ENCODE assay signal across 7 cellular contexts in genomic region chr10:33005322-33006282, GRCh38. TPM values are rescaled to one million over a fixed set of nuclear protein-coding genes. Genes with fewer than 3 reads are reported as not detected.
DNase-seq lines count a peak whose midpoint lies in the region; ATAC-seq and TF ChIP-seq lines count a peak whose summit lies in the region.

No MANE protein-coding gene starts in this region.

- ATAC-seq in GM18502 (IDR thresholded peaks at IDR 0.05; ENCODE audit: poor library complexity, unreplicated experiment) (peak; percentile 80), HG03095 (IDR thresholded peaks at IDR 0.05; ENCODE audit: unreplicated experiment) (peak; percentile 73), gastroesophageal sphincter (peak; percentile 98)

- no peaks in the 10 kb centered on the region for H4K20me1 ChIP-seq in OCI-LY1 (ENCODE audit: insufficient read depth, low read length)

- H3K4me2 ChIP-seq in OCI-LY1 (ENCODE audit: low read length), result peak overlapping the region; percentile 80

- no peaks in the 10 kb centered on the region for H3K36me3 ChIP-seq in OCI-LY1 (ENCODE audit: insufficient read depth, low read length)
- no peaks in the 10 kb centered on the region for H3K36me3 ChIP-seq in gastroesophageal sphincter
- no peaks in the 10 kb centered on the region for H3K36me3 ChIP-seq in neuron (ENCODE audit: insufficient read depth, low read length)
- H3K36me3 ChIP-seq in vagina, result no peaks in the 10 kb centered on the region

- no peaks in the 10 kb centered on the region for H3K9me2 ChIP-seq in OCI-LY1 (ENCODE audit: low read depth, low read length)

- H3K27ac ChIP-seq in OCI-LY1 (ENCODE audit: low read depth, low read length, poor library complexity, severe bottlenecking) (peak overlapping the region; percentile 31), gastroesophageal sphincter (peak overlapping the region; percentile 86 to 94 (median 90)), vagina (peak overlapping the region; percentile 80)

- H3K4me3 ChIP-seq in OCI-LY1 (ENCODE audit: low read depth, low read length, poor library complexity, severe bottlenecking) (peak overlapping the region; percentile 61), gastroesophageal sphincter (peak overlapping the region; percentile 45 to 51), neuron (ENCODE audit: low read length) (peak overlapping the region; percentile 60), vagina (peak overlapping the region; percentile 46 to 50)

- WGBS in gastroesophageal sphincter (ENCODE audit: low coverage in 1 of 2), 2 donors, result 11 to 17% methylated on average over 8 to 31 of the region's 34 CpGs

- H3K79me2 ChIP-seq in OCI-LY1 (ENCODE audit: insufficient read depth, low read length), result no peaks in the 10 kb centered on the region

- TF ChIP-seq CTCF in OCI-LY1 (IDR thresholded peaks at IDR 0.05; ENCODE audit: low read length), result no peak
- TF ChIP-seq CTCF in gastroesophageal sphincter (IDR thresholded peaks at IDR 0.05), result peak in 1 of 4 experiments; percentile 8
- TF ChIP-seq CTCF in vagina (IDR thresholded peaks at IDR 0.05), result no peak

- DNase-seq in activated effector memory CD4-positive, alpha-beta T cell treated with anti-CD3 and anti-CD28 coated beads, Interleukin-2, amount 50 U/mL, for 16 hours, result peak; percentile 82
- DNase-seq in vagina (ENCODE audit: extremely low spot score in 2 of 2), result no peak

- H3K4me1 ChIP-seq in OCI-LY1 (ENCODE audit: insufficient read depth, low read length, severe bottlenecking) (peaks cover 46% of the 10 kb centered on the region), gastroesophageal sphincter (peaks cover 0 to 24% (median 4%) of the 10 kb centered on the region in 3 donors), neuron (ENCODE audit: insufficient read depth, low read length) (peaks cover 6% of the 10 kb centered on the region), vagina (peaks cover 32% of the 10 kb centered on the region)

- peak; percentile 77 for TF ChIP-seq EP300 in gastroesophageal sphincter (IDR thresholded peaks at IDR 0.05)

- H3K9ac ChIP-seq in OCI-LY1 (ENCODE audit: low read length), result peak overlapping the region; percentile 59; the same call in 1 of the 2 replicates

- no peaks in the 10 kb centered on the region for H3F3A ChIP-seq in OCI-LY1 (ENCODE audit: insufficient read depth, low read length)

- TF ChIP-seq POLR2A in gastroesophageal sphincter (IDR thresholded peaks at IDR 0.05) (peak; percentile 44 to 51), vagina (IDR thresholded peaks at IDR 0.05) (no peak)

- intact Hi-C loops in vagina (cut with DNase I), result loop anchor here (2.0 kb wide), 1 partner anchor 47 kb away; the partner anchor contains the start of gene ITGB1

- no peaks in the 10 kb centered on the region for H3K9me3 ChIP-seq in OCI-LY1 (ENCODE audit: low read length)
- no peaks in the 10 kb centered on the region for H3K9me3 ChIP-seq in gastroesophageal sphincter
- H3K9me3 ChIP-seq in neuron (ENCODE audit: low read length), result no peaks in the 10 kb centered on the region
- H3K9me3 ChIP-seq in vagina, result no peaks in the 10 kb centered on the region

- H2AFZ ChIP-seq in OCI-LY1 (ENCODE audit: low read length) (no peak overlapping the region), neuron (ENCODE audit: low read depth, low read length) (peak overlapping the region; percentile 93)

- H3K27me3 ChIP-seq in OCI-LY1 (ENCODE audit: insufficient read depth, low read length) (no peaks in the 10 kb centered on the region), gastroesophageal sphincter (no peaks in the 10 kb centered on the region), neuron (ENCODE audit: insufficient read depth, low read length) (no peaks in the 10 kb centered on the region), vagina (no peaks in the 10 kb centered on the region)

RNA-seq across cellular contexts. Expression of gene ITGB1, which starts 47.6 kb away (rescaled TPM):
- total RNA-seq in gastroesophageal sphincter (1,000 to 10,000 TPM in 3 of 4 donors, 100 to 1,000 TPM in 1; 998 to 2,832 (median 1,462) TPM), vagina (193 TPM)

Comparison
In these comparisons a context has a peak if more than half of its experiments do, and no peak if none do; other contexts are left out.
1. H3K27ac ChIP-seq: peak in every context shown above with its lines; median percentile 90 in gastroesophageal sphincter; 80 in vagina; 31 in OCI-LY1.
2. POLR2A ChIP-seq: peak in gastroesophageal sphincter (2 of 2); none in vagina (0 of 2).
3. Peak in every context shown above with its lines, with median percentiles within 50 percentile points of each other: ATAC-seq and H3K4me3 ChIP-seq.